In the genomic region with DNA sequence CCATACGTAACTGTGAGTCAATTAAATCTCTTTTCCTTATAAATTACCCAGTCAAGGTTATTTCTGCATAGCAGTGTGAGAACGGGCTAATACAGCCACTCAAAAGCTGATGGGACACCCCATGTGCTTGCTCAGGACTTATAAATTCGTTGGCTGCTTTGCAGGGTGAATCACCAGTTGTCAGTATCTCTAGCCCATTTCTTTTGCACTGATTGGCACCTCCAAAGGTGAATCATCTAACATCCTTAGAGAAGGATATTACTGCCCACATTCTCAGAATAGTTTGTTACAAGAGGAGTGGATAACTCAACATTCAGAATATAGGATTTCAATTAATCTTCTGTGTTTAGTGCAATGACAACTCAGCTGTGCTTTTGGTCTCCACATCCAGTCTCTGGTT, we compare ENCODE assay signal across 21 cellular contexts.
DNase-seq lines count a peak whose midpoint lies in the region; ATAC-seq and TF ChIP-seq lines count a peak whose summit lies in the region.
"Had no signal": no experiment of that assay in that cellular context is flagged by ENCODE, and none has a peak within 500 bp of the region (broad histone marks: within the 10 kb centered on the region; RNA-seq: fewer than 3 reads in every experiment).

No MANE protein-coding gene starts in this region.

- ATAC-seq in GM18498 (IDR thresholded peaks at IDR 0.05; ENCODE audit: unreplicated experiment), result no peak
- no peak for ATAC-seq in effector memory CD8-positive, alpha-beta T cell (replicated peaks)
- ATAC-seq: A549; activated naive CD4-positive, alpha-beta T cell treated with anti-CD3 and anti-CD28 coated beads, Interleukin-2, amount 50 U/mL, for 72 hours; stimulated activated naive CD8-positive, alpha-beta T cell treated with anti-CD3 and anti-CD28 coated beads, Interleukin-15, amount 100 ng/mL, for 72 hours; upper lobe of right lung had no signal

- no peak overlapping the region for H3K27ac Mint-ChIP-seq in effector memory CD8-positive, alpha-beta T cell
- H3K27ac Mint-ChIP-seq: activated naive CD4-positive, alpha-beta T cell treated with anti-CD3 and anti-CD28 coated beads, Interleukin-2, amount 50 U/mL, for 72 hours; CD4-positive, alpha-beta T cell; stimulated activated naive CD8-positive, alpha-beta T cell treated with anti-CD3 and anti-CD28 coated beads, Interleukin-15, amount 100 ng/mL, for 72 hours had no signal

- peaks cover 8 to 12% of the 10 kb centered on the region in 2 donors for H3K9me3 Mint-ChIP-seq in effector memory CD8-positive, alpha-beta T cell

- no peaks in the 10 kb centered on the region for H3K4me1 Mint-ChIP-seq in effector memory CD8-positive, alpha-beta T cell (ENCODE audit: low read depth in 2 of 2)
- H3K4me1 Mint-ChIP-seq: stimulated activated naive CD8-positive, alpha-beta T cell treated with anti-CD3 and anti-CD28 coated beads, Interleukin-15, amount 100 ng/mL, for 72 hours had no signal

- H3K4me3 Mint-ChIP-seq in effector memory CD8-positive, alpha-beta T cell, result no peak overlapping the region
- H3K4me3 Mint-ChIP-seq: CD4-positive, alpha-beta T cell; stimulated activated naive CD8-positive, alpha-beta T cell treated with anti-CD3 and anti-CD28 coated beads, Interleukin-15, amount 100 ng/mL, for 72 hours had no signal

- H3K36me3 Mint-ChIP-seq in effector memory CD8-positive, alpha-beta T cell (ENCODE audit: insufficient read depth), result peaks cover 3% of the 10 kb centered on the region

- TF ChIP-seq CTCF in fibroblast of pulmonary artery (IDR thresholded peaks at IDR 0.05; ENCODE audit: low read length, missing control alignments), result no peak

- DNase-seq in ACHN, result peak; percentile 17
- DNase-seq in HT1080 (ENCODE audit: low read depth), result peak; percentile 91
- DNase-seq in amniotic epithelial cell (ENCODE audit: low read depth), result peak; percentile 87
- DNase-seq in fibroblast of pulmonary artery (ENCODE audit: low read depth), result peak; percentile 57
- no peak for DNase-seq in Kasumi-1 (lab: John Stamatoyannopoulos, UW)
- no peak for DNase-seq in effector memory CD8-positive, alpha-beta T cell
- DNase-seq in mesenteric fat pad (ENCODE audit: low spot score), result no peak
- DNase-seq: activated CD4-positive, alpha-beta T cell treated with anti-CD3 and anti-CD28 coated beads, Interleukin-2, amount 50 U/mL, for 48 hours; caudate nucleus; CD4-positive, alpha-beta T cell; DMS79 treated with DMSO at 0.1 percent for 48 hours; effector memory CD4-positive, alpha-beta T cell; foreskin melanocyte; NCI-H1105; Peyer's patch; retina; stimulated activated naive CD8-positive, alpha-beta T cell treated with anti-CD3 and anti-CD28 coated beads, Interleukin-15, amount 100 ng/mL, for 72 hours; upper lobe of right lung had no signal

- H3K27me3 Mint-ChIP-seq in effector memory CD8-positive, alpha-beta T cell, result no peaks in the 10 kb centered on the region
- H3K27me3 Mint-ChIP-seq: CD4-positive, alpha-beta T cell; stimulated activated naive CD8-positive, alpha-beta T cell treated with anti-CD3 and anti-CD28 coated beads, Interleukin-15, amount 100 ng/mL, for 72 hours had no signal

- no peak overlapping the region for H3K4me3 ChIP-seq in fibroblast of pulmonary artery (replicated peaks; ENCODE audit: low read depth, low read length)
- H3K4me3 ChIP-seq: A549, Peyer's patch, upper lobe of right lung had no signal

- in situ Hi-C loops in ACHN (cut with HindIII; ENCODE audit: low pct_ligation_motif_present, low pct_unique_long_range_greater_than_20kb, low sequenced_read_pairs), result no loop called here

Comparison
In these comparisons a context has a peak if more than half of its experiments do, and no peak if none do; other contexts are left out.
1. DNase-seq: peak in ACHN (single experiment), HT1080 (single experiment), amniotic epithelial cell (single experiment) and fibroblast of pulmonary artery (single experiment); none in Kasumi-1 (0 of 2), effector memory CD8-positive, alpha-beta T cell (0 of 3) and mesenteric fat pad (single experiment).